22 cellular contexts compared by ENCODE assay signal in genomic region chr19:20313894-20314293, GRCh38.
"Had no signal": no experiment of that assay in that cellular context is flagged by ENCODE, and none has a peak within 500 bp of the region (broad histone marks: within the 10 kb centered on the region; RNA-seq: fewer than 3 reads in every experiment).

No MANE protein-coding gene starts in this region.

- H3K36me3 Mint-ChIP-seq: naive thymus-derived CD4-positive, alpha-beta T cell; stimulated activated memory B cell treated with anti-CD40 and anti-IgM and Interleukin-4, amounts not matched to agents 10 μg/mL and 1 μg/mL and 100 μg/mL, for 72 hours had no signal

- H3K9me3 Mint-ChIP-seq: stimulated activated naive CD8-positive, alpha-beta T cell treated with anti-CD3 and anti-CD28 coated beads, Interleukin-15, Interleukin-2, amounts not matched to agents 100 ng/mL and 50 ng/mL, for 24 hours had no signal

- ATAC-seq: gastroesophageal sphincter; left colon; left ventricle myocardium superior; naive thymus-derived CD4-positive, alpha-beta T cell; sciatic nerve; stimulated activated memory B cell treated with anti-CD40 and anti-IgM and Interleukin-4, amounts not matched to agents 10 μg/mL and 1 μg/mL and 100 μg/mL, for 72 hours had no signal

- H3K4me3 ChIP-seq: dorsolateral prefrontal cortex, esophagus muscularis mucosa, gastroesophageal sphincter, hepatocyte, lung, spleen, thoracic aorta, transverse colon had no signal

- H3K4me1 Mint-ChIP-seq: naive thymus-derived CD4-positive, alpha-beta T cell; stimulated activated memory B cell treated with anti-CD40 and anti-IgM and Interleukin-4, amounts not matched to agents 10 μg/mL and 1 μg/mL and 100 μg/mL, for 72 hours had no signal

- H3K27me3 Mint-ChIP-seq: stimulated activated memory B cell treated with anti-CD40 and anti-IgM and Interleukin-4, amounts not matched to agents 10 μg/mL and 1 μg/mL and 100 μg/mL, for 72 hours had no signal

- H3K4me1 ChIP-seq: esophagus muscularis mucosa, gastroesophageal sphincter, spleen, transverse colon had no signal

- H3K4me2 ChIP-seq: hepatocyte had no signal

- H3K27ac ChIP-seq: dorsolateral prefrontal cortex, epithelial cell of prostate, esophagus muscularis mucosa, gastroesophageal sphincter, hepatocyte, neutrophil, spleen, thoracic aorta, transverse colon had no signal

- H3K4me3 Mint-ChIP-seq: naive thymus-derived CD4-positive, alpha-beta T cell; stimulated activated memory B cell treated with anti-CD40 and anti-IgM and Interleukin-4, amounts not matched to agents 10 μg/mL and 1 μg/mL and 100 μg/mL, for 72 hours; stimulated activated naive CD8-positive, alpha-beta T cell treated with anti-CD3 and anti-CD28 coated beads, Interleukin-15, Interleukin-2, amounts not matched to agents 100 ng/mL and 50 ng/mL, for 24 hours had no signal

- H3K27me3 ChIP-seq: esophagus muscularis mucosa, gastroesophageal sphincter, hepatocyte, neutrophil, spleen, transverse colon had no signal

- H3K79me2 ChIP-seq: hepatocyte had no signal

- DNase-seq: cortex of kidney; dorsolateral prefrontal cortex; effector CD8-positive, alpha-beta T cell; left colon; left ventricle myocardium superior; naive thymus-derived CD4-positive, alpha-beta T cell; posterior cingulate gyrus; spleen; stimulated activated CD4-positive, alpha-beta T cell treated with anti-CD3 and anti-CD28 coated beads, Interleukin-15, amount 100 ng/mL, for 24 hours; stimulated activated CD4-positive, alpha-beta T cell treated with anti-CD3 and anti-CD28 coated beads, Interleukin-1b, Interleukin-23, amount 100 ng/mL, for 48 hours; stimulated activated CD4-positive, alpha-beta T cell treated with anti-CD3 and anti-CD28 coated beads, Interleukin-4, amount 100 ng/mL, for 24 hours; transverse colon had no signal

- H3K36me3 ChIP-seq: esophagus muscularis mucosa, gastroesophageal sphincter, neutrophil, spleen, thoracic aorta, transverse colon had no signal

- H3K27ac Mint-ChIP-seq: naive thymus-derived CD4-positive, alpha-beta T cell; stimulated activated memory B cell treated with anti-CD40 and anti-IgM and Interleukin-4, amounts not matched to agents 10 μg/mL and 1 μg/mL and 100 μg/mL, for 72 hours; stimulated activated naive CD8-positive, alpha-beta T cell treated with anti-CD3 and anti-CD28 coated beads, Interleukin-15, Interleukin-2, amounts not matched to agents 100 ng/mL and 50 ng/mL, for 24 hours had no signal
